Comparison of ENCODE assay signal across 12 cellular contexts in the genomic region with DNA sequence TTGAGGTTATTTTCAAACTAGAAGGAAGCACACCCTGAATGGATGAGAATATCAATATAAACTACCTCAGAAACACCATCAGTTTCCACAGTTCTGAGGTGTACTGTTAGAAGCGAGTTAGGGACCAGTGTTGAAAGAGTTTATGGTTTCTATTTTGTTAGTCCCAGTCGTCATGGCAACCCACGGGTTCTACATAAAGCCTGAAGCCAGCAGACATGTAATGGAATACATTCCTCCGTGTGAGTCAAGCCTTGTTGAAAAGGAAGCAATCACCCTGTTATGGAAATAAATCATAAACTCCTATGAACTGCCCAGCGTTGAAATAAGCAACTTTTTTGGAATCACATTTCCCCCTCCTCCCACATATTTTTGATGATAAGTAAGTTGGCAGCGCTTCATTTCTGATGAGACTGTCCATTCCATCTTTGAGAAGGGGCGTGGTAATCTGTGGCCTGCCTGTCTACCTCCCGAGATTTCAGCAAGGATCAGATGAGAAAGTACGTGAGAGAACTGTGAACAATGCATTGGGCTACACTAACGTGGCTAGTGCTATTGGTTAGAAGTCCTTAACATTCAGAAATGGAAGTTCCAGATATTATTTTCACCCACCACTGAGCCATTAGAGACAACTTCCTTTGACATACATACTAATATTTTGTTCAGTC.
DNase-seq lines count a peak whose midpoint lies in the region; ATAC-seq and TF ChIP-seq lines count a peak whose summit lies in the region.
"Had no signal": no experiment of that assay in that cellular context is flagged by ENCODE, and none has a peak within 500 bp of the region (broad histone marks: within the 10 kb centered on the region; RNA-seq: fewer than 3 reads in every experiment).

No MANE protein-coding gene starts in this region.

- H3K4me3 ChIP-seq in ACC112 (ENCODE audit: low read depth, low read length), result peak overlapping the region; percentile 56
- no peak overlapping the region for H3K4me3 ChIP-seq in cardiac fibroblast (replicated peaks in 1 of 2; ENCODE audit: low read depth in 2 of 2, low read length in 2 of 2)
- H3K4me3 ChIP-seq: HAP-1, suprapubic skin had no signal

- peak overlapping the region; percentile 82 for H2AFZ ChIP-seq in ACC112 (ENCODE audit: low read length, unreplicated experiment)

- ATAC-seq in HG02642 (IDR thresholded peaks at IDR 0.05; ENCODE audit: poor library complexity, unreplicated experiment) (no peak), HG02588 (IDR thresholded peaks at IDR 0.05; ENCODE audit: unreplicated experiment) (no peak)
- no peak for ATAC-seq in stimulated activated naive CD8-positive, alpha-beta T cell treated with anti-CD3 and anti-CD28 coated beads, Interleukin-15, Interleukin-2, amounts not matched to agents 100 U/mL and 50 U/mL, for 24 hours

- peak; percentile 64 for DNase-seq in HCEC 1CT
- DNase-seq in cardiac fibroblast (ENCODE audit: low read depth in 2 of 2), result peak; percentile 64 to 79
- peak; percentile 22 for DNase-seq in kidney tubule cell (ENCODE audit: low spot score)
- no peak for DNase-seq in stimulated activated naive CD8-positive, alpha-beta T cell treated with anti-CD3 and anti-CD28 coated beads, Interleukin-15, Interleukin-2, amounts not matched to agents 100 U/mL and 50 U/mL, for 24 hours
- DNase-seq in activated CD4-positive, alpha-beta T cell treated with anti-CD3 and anti-CD28 coated beads, Interleukin-2, amount 50 U/mL, for 1 hour, result no peak
- DNase-seq: KBM-7, posterior cingulate gyrus had no signal

- no peaks in the 10 kb centered on the region for H3K36me3 ChIP-seq in ACC112 (ENCODE audit: insufficient read depth, low read length)
- H3K36me3 ChIP-seq: HAP-1, suprapubic skin had no signal

- peaks cover 15% of the 10 kb centered on the region for H3K4me1 ChIP-seq in ACC112 (ENCODE audit: control insufficient read depth, insufficient read depth, low read length, unreplicated experiment)
- H3K4me1 ChIP-seq: HAP-1, suprapubic skin had no signal

- H3K27ac ChIP-seq in ACC112 (ENCODE audit: low read depth, low read length), result peak overlapping the region; percentile 66
- H3K27ac ChIP-seq: suprapubic skin had no signal

- H3K27me3 ChIP-seq in ACC112 (ENCODE audit: insufficient read depth, low read length), result no peaks in the 10 kb centered on the region
- H3K27me3 ChIP-seq: suprapubic skin had no signal

- no peak for TF ChIP-seq CTCF in cardiac fibroblast (IDR thresholded peaks at IDR 0.05; ENCODE audit: low read depth, low read length)

- no peaks in the 10 kb centered on the region for H3K79me2 ChIP-seq in ACC112 (ENCODE audit: control insufficient read depth, insufficient read depth, low read length, unreplicated experiment)

Comparison
In these comparisons a context has a peak if more than half of its experiments do, and no peak if none do; other contexts are left out.
1. DNase-seq: peak in HCEC 1CT (single experiment), cardiac fibroblast (2 of 2) and kidney tubule cell (single experiment); none in stimulated activated naive CD8-positive, alpha-beta T cell treated with anti-CD3 and anti-CD28 coated beads, Interleukin-15, Interleukin-2, amounts not matched to agents 100 U/mL and 50 U/mL, for 24 hours (single experiment) and activated CD4-positive, alpha-beta T cell treated with anti-CD3 and anti-CD28 coated beads, Interleukin-2, amount 50 U/mL, for 1 hour (single experiment).